Comparison of ENCODE assay signal across 8 cellular contexts in genomic region chr20:1392693-1393506, GRCh38. TPM values are rescaled to one million over a fixed set of nuclear protein-coding genes. Genes with fewer than 3 reads are reported as not detected.
DNase-seq lines count a peak whose midpoint lies in the region; ATAC-seq and TF ChIP-seq lines count a peak whose summit lies in the region.

TSS of gene FKBP1A (minus strand) at chr20:1393054. CDS start at chr20:1392998, 56 bp downstream.

- H3K4me3 ChIP-seq in GM08714 (ENCODE audit: low read length) (peak within 1 kb of the TSS; percentile 81), SK-N-SH (ENCODE audit: low read depth in 2 of 2, low read length in 1 of 2) (peak within 1 kb of the TSS; percentile 90 to 95), osteoblast (ENCODE audit: insufficient read depth, low read length) (peak within 1 kb of the TSS; percentile 91), testis (peak within 1 kb of the TSS; percentile 90 to 95)

- ATAC-seq in HG02610 (IDR thresholded peaks at IDR 0.05; ENCODE audit: unreplicated experiment): peak; percentile 85

- peaks cover 41% of the 10 kb centered on the region for H4K20me1 ChIP-seq in SK-N-SH (ENCODE audit: insufficient read depth)
- peaks cover 40% of the 10 kb centered on the region for H4K20me1 ChIP-seq in osteoblast (ENCODE audit: insufficient read depth, low read length)

- CTCF ChIA-PET in SK-N-SH (lab: Yijun Ruan, JAX): interaction anchor here (1.3 to 3.9 kb wide), 4 partner anchors 35 to 179 kb away, joined by 3 to 11 read pairs (median 5); partner anchors contain the start of gene NSFL1C

- H3K9me3 ChIP-seq in SK-N-SH: no peaks in the 10 kb centered on the region
- H3K9me3 ChIP-seq in osteoblast (ENCODE audit: low read depth, low read length): no peaks in the 10 kb centered on the region
- no peaks in the 10 kb centered on the region for H3K9me3 ChIP-seq in testis

- peak; percentile 39 for TF ChIP-seq POLR2A in testis (IDR thresholded peaks at IDR 0.05)

- H3K27ac ChIP-seq in SK-N-SH (ENCODE audit: low read depth in 2 of 2, low read length in 1 of 2): peak within 1 kb of the TSS; percentile 75 to 83; a peak in 3 of 4 replicates
- peak within 1 kb of the TSS; percentile 82 for H3K27ac ChIP-seq in osteoblast (ENCODE audit: low read depth, low read length)
- H3K27ac ChIP-seq in testis: peak within 1 kb of the TSS; percentile 73 to 86

- H3K4me1 ChIP-seq in SK-N-SH (ENCODE audit: control insufficient read depth in 1 of 2, insufficient read depth in 2 of 2, low read depth in 1 of 2, low read length in 1 of 2): peaks cover 20 to 41% of the 10 kb centered on the region in 2 experiments; a peak in 3 of 4 replicates
- H3K4me1 ChIP-seq in osteoblast (ENCODE audit: insufficient read depth, low read length): peaks cover 37% of the 10 kb centered on the region
- peaks cover 35% of the 10 kb centered on the region for H3K4me1 ChIP-seq in testis

- H2AFZ ChIP-seq in SK-N-SH (ENCODE audit: low read depth) (peak within 1 kb of the TSS; percentile 96), osteoblast (ENCODE audit: low read length) (peak within 1 kb of the TSS; percentile 98)

- TF ChIP-seq CTCF in SK-N-SH (IDR thresholded peaks at IDR 0.05) (no peak), osteoblast (IDR thresholded peaks at IDR 0.05; ENCODE audit: extremely low read depth, low read depth, low read length) (no peak), testis (IDR thresholded peaks at IDR 0.05) (peak in 1 of 3 experiments; percentile 41)

- TF ChIP-seq EP300 in SK-N-SH (IDR thresholded peaks at IDR 0.05; ENCODE audit: borderline replicate concordance in 1 of 2, low read depth in 1 of 2, low read length in 1 of 2): peak in 1 of 2 experiments; percentile 13; a peak in 1 of 4 replicates

- intact Hi-C loops in testis (cut with DNase I; ENCODE audit: low total_unique reads): loop anchor here (5.0 kb wide), 1 partner anchor 66 kb away; the partner anchor contains the start of gene SDCBP2

- H3K4me2 ChIP-seq in SK-N-SH (peak within 1 kb of the TSS; percentile 99), osteoblast (ENCODE audit: insufficient read depth, low read length) (peak within 1 kb of the TSS; percentile 99)

- no peaks in the 10 kb centered on the region for H3K9me2 ChIP-seq in SK-N-SH

- TF ChIP-seq RAD21 in SK-N-SH (IDR thresholded peaks at IDR 0.05; ENCODE audit: low read length): peak; percentile 5; the same call in 1 of the 2 replicates

- DNase-seq in NCI-H1092 (lab: John Stamatoyannopoulos, UW) (peak; percentile 80), SK-N-SH (peak; percentile 95), glomerular endothelial cell (ENCODE audit: extremely low read depth, low read depth, low spot score) (no peak), osteoblast (ENCODE audit: insufficient read length, low spot score, missing footprints) (peak; percentile 94), testis (peak; percentile 93)
- DNase-seq in activated naive CD4-positive, alpha-beta T cell treated with anti-CD3 and anti-CD28 coated beads, Interleukin-2, amount 50 U/mL, for 16 hours: peak; percentile 91

- H3K79me2 ChIP-seq in SK-N-SH (ENCODE audit: insufficient read depth) (peaks cover 51% of the 10 kb centered on the region), osteoblast (ENCODE audit: insufficient read depth, low read length) (peaks cover 54% of the 10 kb centered on the region)

- H3K9ac ChIP-seq in SK-N-SH: peak within 1 kb of the TSS; percentile 78

- POLR2A ChIA-PET in SK-N-SH (lab: Yijun Ruan, JAX): interaction anchor here (0.6 to 1.7 kb wide), 4 partner anchors 9 to 73 kb away, joined by 3 to 8 read pairs (median 6); no protein-coding TSS in a partner anchor

- peaks cover 0 to 9% of the 10 kb centered on the region in 2 experiments for H3K36me3 ChIP-seq in SK-N-SH (replicated peaks in 1 of 2; ENCODE audit: control insufficient read depth in 1 of 2, insufficient read depth in 2 of 2, low read length in 1 of 2)
- peaks cover 4% of the 10 kb centered on the region for H3K36me3 ChIP-seq in osteoblast (ENCODE audit: insufficient read depth, low read length)
- H3K36me3 ChIP-seq in testis (ENCODE audit: low read depth, missing control alignments): no peaks in the 10 kb centered on the region

- 4% methylated on average over 5 of the region's 79 CpGs for WGBS in SK-N-SH (ENCODE audit: low lambda C conversion rate)
- 1 to 10% methylated on average over 2 to 45 of the region's 79 CpGs for WGBS in testis, 2 donors

- H3F3A ChIP-seq in SK-N-SH (replicated peaks; ENCODE audit: insufficient read depth): no peaks in the 10 kb centered on the region

- no peaks in the 10 kb centered on the region for H3K27me3 ChIP-seq in SK-N-SH (ENCODE audit: insufficient read depth)
- H3K27me3 ChIP-seq in osteoblast (ENCODE audit: insufficient read depth, low read length): peaks cover 7% of the 10 kb centered on the region
- H3K27me3 ChIP-seq in testis: no peaks in the 10 kb centered on the region

TF ChIP-seq in SK-N-SH, 30 proteins besides CTCF, POLR2A, EP300 and RAD21 (continues in another document):
- no peak for TF ChIP-seq ZBTB33 (IDR thresholded peaks at IDR 0.05; ENCODE audit: borderline replicate concordance, low read depth)
- peak; percentile 95 for TF ChIP-seq GABPA (IDR thresholded peaks at IDR 0.05; ENCODE audit: low read depth)
- no peak for TF ChIP-seq RXRA (IDR thresholded peaks at IDR 0.05; ENCODE audit: borderline replicate concordance, low read depth)
- peak; percentile 93 for TF ChIP-seq POLR2AphosphoS5 (IDR thresholded peaks at IDR 0.05; ENCODE audit: low read depth, low read length)
- TF ChIP-seq TEAD4 (IDR thresholded peaks at IDR 0.05; ENCODE audit: borderline replicate concordance, insufficient read depth): no peak
- peak; percentile 98 for TF ChIP-seq ELF1 (IDR thresholded peaks at IDR 0.05)
- peak; percentile 94 for TF ChIP-seq NRF1 (IDR thresholded peaks at IDR 0.05; ENCODE audit: low read depth, low read length)
- TF ChIP-seq USF2 (IDR thresholded peaks at IDR 0.05; ENCODE audit: borderline replicate concordance, low read depth, low read length): no peak
- peak; percentile 86; the same call in 1 of the 2 replicates for TF ChIP-seq SIN3A (IDR thresholded peaks at IDR 0.05; ENCODE audit: borderline replicate concordance, low read depth, low read length)
- peak; percentile 48 for TF ChIP-seq PBX3 (IDR thresholded peaks at IDR 0.05)
- TF ChIP-seq GATA2 (CRISPR knock-in tag; IDR thresholded peaks at IDR 0.05): no peak
- peak; percentile 57; the same call in 1 of the 2 replicates for TF ChIP-seq TAF1 (IDR thresholded peaks at IDR 0.05; ENCODE audit: borderline replicate concordance, low read depth, low read length)
- peak; percentile 62 for TF ChIP-seq MAX (IDR thresholded peaks at IDR 0.05; ENCODE audit: low read depth)
- no peak for TF ChIP-seq MEF2A (IDR thresholded peaks at IDR 0.05; ENCODE audit: borderline replicate concordance, low read depth)
- TF ChIP-seq RCOR1 (IDR thresholded peaks at IDR 0.05; ENCODE audit: low read length): 0 out of 2 replicates have a peak, but pooled peaks have one; percentile 12
- no peak for TF ChIP-seq FOXJ3 (CRISPR knock-in tag; IDR thresholded peaks at IDR 0.05)
- TF ChIP-seq MXI1 (IDR thresholded peaks at IDR 0.05; ENCODE audit: low read depth, low read length): peak; percentile 88
- no peak for TF ChIP-seq EZH2phosphoT487 (IDR thresholded peaks at IDR 0.05; ENCODE audit: borderline replicate concordance, low read depth)
- no peak for TF ChIP-seq JUND (IDR thresholded peaks at IDR 0.05)
- no peak for TF ChIP-seq FOSL2 (IDR thresholded peaks at IDR 0.05; ENCODE audit: borderline replicate concordance, low read depth)

RNA-seq across cellular contexts. Expression of gene FKBP1A, which starts in this region (rescaled TPM):
- 362 and 453 TPM in 2 replicates for polyA plus RNA-seq in SK-N-SH (2012; rRNA removed)
- polyA plus RNA-seq in SK-N-SH (2012; cell fraction: cytosol; rRNA removed): 418 and 470 TPM in 2 replicates
- polyA plus RNA-seq in SK-N-SH (2012; cell fraction: nucleus; rRNA removed): 119 and 151 TPM in 2 replicates
- total RNA-seq in glomerular endothelial cell: 737 and 783 TPM in 2 replicates
- total RNA-seq in osteoblast: 150 and 154 TPM in 2 replicates
- 100 to 1,000 TPM in 1 of 2 donors, 10 to 100 TPM in 1; 90.9 to 122 TPM for total RNA-seq in testis
- polyA plus RNA-seq in testis (ENCODE audit: insufficient read depth, low read depth, low replicate concordance): 182 TPM
